Comparison of ENCODE assay signal across 1 cellular context in genomic region chr2:160752475-160753330, GRCh38.
TF ChIP-seq lines count a peak whose summit lies in the region.

No MANE protein-coding gene starts in this region.

TF ChIP-seq in A549, 52 proteins besides CTCF, POLR2A, EP300 and RAD21 (continued from another document):
- TF ChIP-seq FOSL2 (IDR thresholded peaks at IDR 0.05) (peak; percentile 81), FOSL2 (CRISPR knock-in tag; IDR thresholded peaks at IDR 0.05) (peak; percentile 73), MYC (IDR thresholded peaks at IDR 0.05; ENCODE audit: borderline replicate concordance, low read length) (no peak), CEBPB (IDR thresholded peaks at IDR 0.05) (peak; percentile 73 to 87), NR3C1 (IDR thresholded peaks at IDR 0.05) (no peak), GATA3 (IDR thresholded peaks at IDR 0.05; ENCODE audit: borderline replicate concordance) (peak; percentile 93)
